1 cellular context compared by ENCODE assay signal in genomic region chr5:74394543-74394923, GRCh38.
TF ChIP-seq lines count a peak whose summit lies in the region.

No MANE protein-coding gene starts in this region.

TF ChIP-seq in GM12878, 131 proteins besides CTCF, POLR2A, EP300 and RAD21 (continued from another document):
- TF ChIP-seq HCFC1 (IDR thresholded peaks at IDR 0.05; ENCODE audit: low read length), result no peak
- TF ChIP-seq ETV6 (conservative IDR thresholded peaks at IDR 0.05 in 1 of 2, IDR thresholded peaks at IDR 0.05 in 1 of 2; ENCODE audit: borderline replicate concordance in 1 of 2, low read depth in 1 of 2), result no peak
- TF ChIP-seq MYC (IDR thresholded peaks at IDR 0.05; ENCODE audit: insufficient read depth, insufficient read length, insufficient replicate concordance, low read length, severe bottlenecking), result no peak
- no peak for TF ChIP-seq IRF4 (IDR thresholded peaks at IDR 0.05; ENCODE audit: low read depth, low read length)
- no peak for TF ChIP-seq ZNF207 (IDR thresholded peaks at IDR 0.05; ENCODE audit: borderline replicate concordance)
- TF ChIP-seq WRNIP1 (IDR thresholded peaks at IDR 0.05; ENCODE audit: borderline replicate concordance, low read depth, low read length), result no peak
- no peak for TF ChIP-seq EZH2 (IDR thresholded peaks at IDR 0.05; ENCODE audit: borderline replicate concordance, control insufficient read depth, low read depth, low read length)
- no peak for TF ChIP-seq HSF1 (IDR thresholded peaks at IDR 0.05; ENCODE audit: low read depth, low read length)
- no peak for TF ChIP-seq SREBF1 (IDR thresholded peaks at IDR 0.05; ENCODE audit: low read length)
